ENCODE assay signal across 20 cellular contexts in the genomic region with DNA sequence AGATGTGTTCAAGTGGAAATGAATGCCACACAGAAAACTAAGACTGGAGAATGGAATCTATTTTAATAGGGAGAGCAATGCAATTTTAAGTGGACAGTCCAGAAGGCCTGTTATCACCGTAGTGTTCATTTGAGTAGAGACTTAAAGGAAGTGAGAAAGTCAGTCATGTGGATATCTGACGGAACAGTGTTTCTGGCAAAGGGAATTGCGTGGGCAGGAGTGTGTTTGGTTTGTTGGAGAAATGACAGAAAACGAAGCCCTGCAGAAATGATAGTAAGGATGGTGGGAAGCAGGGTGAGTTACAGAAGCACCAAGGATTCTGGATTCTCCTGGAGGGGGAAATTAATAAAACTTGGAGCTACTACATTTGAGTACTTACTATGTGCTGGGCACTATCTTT.
A peak's percentile ranks its signal among the peaks of the same experiment; 100 is the strongest.
DNase-seq lines count a peak whose midpoint lies in the region; ATAC-seq, FAIRE-seq and TF ChIP-seq lines count a peak whose summit lies in the region.
"Had no signal": no experiment of that assay in that cellular context is flagged by ENCODE, and none has a peak within 500 bp of the region (broad histone marks: within the 10 kb centered on the region; RNA-seq: fewer than 3 reads in every experiment).

No MANE protein-coding gene starts in this region.

- H3K4me1 ChIP-seq in cardiac muscle cell (ENCODE audit: low read depth) (peaks cover 11% of the 10 kb centered on the region), K562 (replicated peaks in 1 of 2; ENCODE audit: control insufficient read depth in 2 of 2, insufficient read depth in 2 of 2, low read length in 2 of 2) (no peaks in the 10 kb centered on the region)
- H3K4me1 ChIP-seq: Caco-2 had no signal

- in situ Hi-C loops in K562 (cut with MboI): no loop called here

- BruUV-seq in K562 (replicated peaks; lab: Mats Ljungman, UMichigan): no TSS peak

- H4K20me1 ChIP-seq in K562 (replicated peaks; ENCODE audit: control insufficient read depth, insufficient read depth, low read length): no peaks in the 10 kb centered on the region
- H4K20me1 ChIP-seq: BLaER1 treated with 17β-estradiol and CSF1 and Interleukin-3, amounts not matched to agents 10 nM and 100 nM had no signal

- no peaks in the 10 kb centered on the region for H3K27me3 ChIP-seq in cardiac muscle cell
- H3K27me3 ChIP-seq in K562 (ENCODE audit: control insufficient read depth in 2 of 2, insufficient read depth in 2 of 2, low read length in 2 of 2): no peaks in the 10 kb centered on the region; a peak in 1 of 5 replicates
- H3K27me3 ChIP-seq: BLaER1 treated with 17β-estradiol and CSF1 and Interleukin-3, amounts not matched to agents 10 nM and 100 nM had no signal

- H3K79me2 ChIP-seq in K562 (ENCODE audit: control insufficient read depth, insufficient read depth, low read length): no peaks in the 10 kb centered on the region

- POLR2A ChIA-PET in K562 (lab: Yijun Ruan, JAX): interaction anchor here (0.7 kb wide), 1 partner anchor 12 kb away, joined by 3 read pairs; no protein-coding TSS in a partner anchor

- no peak for FAIRE-seq in K562 (lab: Jason Lieb, UNC)
- FAIRE-seq: D721Med, G401.6, HepG2 had no signal

- TF ChIP-seq POLR2A in K562 (conservative IDR thresholded peaks at IDR 0.05): no peak

- H3K4me3 ChIP-seq in cardiac muscle cell (no peak overlapping the region), K562 (no peak overlapping the region)
- H3K4me3 ChIP-seq: BLaER1 treated with 17β-estradiol and CSF1 and Interleukin-3, amounts not matched to agents 10 nM and 100 nM; GM23338 had no signal

- H3K27ac ChIP-seq in cardiac muscle cell: no peak overlapping the region
- H3K27ac ChIP-seq in K562 (ENCODE audit: extremely low read depth, low read depth, low read length): no peak overlapping the region
- H3K27ac ChIP-seq: 22Rv1; BLaER1 treated with 17β-estradiol and CSF1 and Interleukin-3, amounts not matched to agents 10 nM and 100 nM; KMS-11 had no signal

- 0% methylated on average over 4 of the region's 4 CpGs for WGBS in K562 (ENCODE audit: insufficient coverage, low coverage, missing lambda C conversion rate)

- H3K36me3 ChIP-seq in cardiac muscle cell: no peaks in the 10 kb centered on the region
- no peaks in the 10 kb centered on the region for H3K36me3 ChIP-seq in K562 (ENCODE audit: control insufficient read depth, insufficient read depth, low read length)
- H3K36me3 ChIP-seq: BLaER1 treated with 17β-estradiol and CSF1 and Interleukin-3, amounts not matched to agents 10 nM and 100 nM had no signal

- CTCF ChIA-PET in K562 (lab: Yijun Ruan, JAX; ENCODE audit: low intra/inter-chr PET ratio): no interaction called here

- no peak for TF ChIP-seq EP300 in K562 (IDR thresholded peaks at IDR 0.05; ENCODE audit: low read length)

- DNase-seq in cardiac muscle cell (ENCODE audit: low read depth in 1 of 2, low spot score in 1 of 2) (peak; percentile 12 to 38), left ventricle myocardium superior (no peak), K562 (ENCODE audit: extremely low read depth in 1 of 4, low spot score in 3 of 4) (no peak), medulla oblongata (ENCODE audit: extremely low spot score) (peak; percentile 69), superior temporal gyrus (ENCODE audit: extremely low spot score) (peak; percentile 36), A172 (ENCODE audit: low spot score) (no peak)
- DNase-seq in activated CD4-positive, alpha-beta T cell treated with anti-CD3 and anti-CD28 coated beads, Interleukin-2, amount 50 U/mL, for 4 hours: no peak
- DNase-seq: Caco-2; CD4-positive, CD25-positive, alpha-beta regulatory T cell; H7; HFFc6 had no signal

- ATAC-seq in left ventricle myocardium superior (no peak), K562 (no peak), GM21423 (IDR thresholded peaks at IDR 0.05; ENCODE audit: unreplicated experiment) (no peak)
- ATAC-seq: GM23338, HCT116, HepG2 had no signal

- intact Hi-C loops in left ventricle myocardium superior (cut with micrococcal nuclease) (no loop called here), K562 (cut with micrococcal nuclease) (no loop called here)

- no peak for TF ChIP-seq RAD21 in K562 (CRISPR knock-in tag; conservative IDR thresholded peaks at IDR 0.05 in 1 of 2, IDR thresholded peaks at IDR 0.05 in 1 of 2)

- TF ChIP-seq CTCF in cardiac muscle cell (IDR thresholded peaks at IDR 0.05; ENCODE audit: low read depth, low read length) (no peak), K562 (IDR thresholded peaks at IDR 0.05 in 2 of 3, conservative IDR thresholded peaks at IDR 0.05 in 1 of 3; ENCODE audit: insufficient read depth in 2 of 3, low read depth in 1 of 3, low read length in 3 of 3) (no peak)

- H3K9me3 ChIP-seq in cardiac muscle cell (ENCODE audit: low read depth) (no peaks in the 10 kb centered on the region), K562 (replicated peaks; ENCODE audit: control insufficient read depth, insufficient read depth, low read depth, low read length) (no peaks in the 10 kb centered on the region)
- H3K9me3 ChIP-seq: Caco-2 had no signal

- no peak overlapping the region for H2AFZ ChIP-seq in K562 (ENCODE audit: low read depth, low read length)
- H2AFZ ChIP-seq: GM23338 had no signal

- no peak overlapping the region for H3K4me2 ChIP-seq in K562 (ENCODE audit: insufficient read depth, low read length)
- H3K4me2 ChIP-seq: GM23338, KMS-11 had no signal

- H3K9ac ChIP-seq in K562 (ENCODE audit: insufficient read depth in 1 of 2, low read depth in 2 of 2, low read length in 2 of 2): no peak overlapping the region
- H3K9ac ChIP-seq: BLaER1 treated with 17β-estradiol and CSF1 and Interleukin-3, amounts not matched to agents 10 nM and 100 nM; KMS-11 had no signal

- no peaks in the 10 kb centered on the region for H3K9me1 ChIP-seq in K562 (ENCODE audit: control insufficient read depth, insufficient read depth, low read length)

TF ChIP-seq in K562, 482 proteins besides CTCF, POLR2A, EP300 and RAD21:
- TF ChIP-seq EGR1 (conservative IDR thresholded peaks at IDR 0.05) (peak; percentile 45; the same call in 1 of the 2 replicates), RFX5 (IDR thresholded peaks at IDR 0.05; ENCODE audit: low read depth, low read length) (no peak)
TF ChIP-seq in K562: peak in this region for 1.

Comparison
In these comparisons a context has a peak if more than half of its experiments do, and no peak if none do; other contexts are left out.
1. DNase-seq: peak in cardiac muscle cell (2 of 2), medulla oblongata (single experiment) and superior temporal gyrus (single experiment); none in left ventricle myocardium superior (single experiment), K562 (0 of 4), A172 (single experiment) and activated CD4-positive, alpha-beta T cell treated with anti-CD3 and anti-CD28 coated beads, Interleukin-2, amount 50 U/mL, for 4 hours (0 of 2).